22 cellular contexts compared by ENCODE assay signal in the genomic region with DNA sequence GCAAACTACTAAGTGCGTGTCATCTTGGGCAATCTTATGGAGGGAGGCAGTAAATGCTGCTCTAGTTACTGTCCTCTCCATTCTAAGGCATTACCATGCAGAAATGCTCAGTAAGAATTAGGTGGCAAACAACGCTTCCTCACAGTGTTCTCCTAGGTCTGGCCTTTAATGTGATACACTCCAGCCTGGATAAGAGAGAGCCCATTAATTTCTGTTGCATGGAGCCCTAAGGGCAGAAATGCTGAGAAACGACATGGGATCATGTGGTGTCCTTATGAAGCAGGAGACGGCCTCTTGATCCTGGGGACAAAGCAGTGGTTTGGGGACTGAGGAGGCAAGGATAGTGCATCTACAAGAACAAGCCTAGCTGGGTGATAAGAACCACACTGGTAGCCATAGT.
"Had no signal": no experiment of that assay in that cellular context is flagged by ENCODE, and none has a peak within 500 bp of the region (broad histone marks: within the 10 kb centered on the region; RNA-seq: fewer than 3 reads in every experiment).

No MANE protein-coding gene starts in this region.

- H3K4me3 ChIP-seq: MG63, SJSA1 had no signal

- H3K4me1 ChIP-seq: SJSA1 had no signal

- H3K9me3 ChIP-seq: MG63, SJSA1 had no signal

- FAIRE-seq: HTR-8/SVneo, RCC 7860 had no signal

- H3K27me3 ChIP-seq: MG63, SJSA1 had no signal

- DNase-seq: KBM-7, MG63, NCI-H1092, NCI-H1105 treated with DMSO at 0.1 percent for 48 hours, NCI-H1417 treated with DMSO at 0.1 percent for 48 hours, NCI-H146, NCI-H1694 treated with DMSO at 0.1 percent for 48 hours, NCI-H1930, NCI-H2081, NCI-H2107, NCI-H2171 treated with DMSO at 0.1 percent for 48 hours, NCI-H345, NCI-H446 treated with DMSO at 0.1 percent for 48 hours, NCI-H510A treated with DMSO at 0.1 percent for 48 hours, NCI-H748 treated with DMSO at 0.1 percent for 48 hours, Right ventricle myocardium superior, RPMI8226, SIG-M5 had no signal

- H3K27ac ChIP-seq: HL-60, SJSA1 had no signal
